Comparison of ENCODE assay signal across 4 cellular contexts in genomic region chr10:20771053-20771452, GRCh38.
"Had no signal": no experiment of that assay in that cellular context is flagged by ENCODE, and none has a peak within 500 bp of the region (broad histone marks: within the 10 kb centered on the region; RNA-seq: fewer than 3 reads in every experiment).

No MANE protein-coding gene starts in this region.

- H3K4me2 ChIP-seq: GM23338 had no signal

- DNase-seq: H9, HCEC 1CT, IMR-90 had no signal

- H3K4me3 ChIP-seq: GM23338 had no signal

- H2AFZ ChIP-seq: GM23338 had no signal
